16 cellular contexts compared by ENCODE assay signal in the genomic region with DNA sequence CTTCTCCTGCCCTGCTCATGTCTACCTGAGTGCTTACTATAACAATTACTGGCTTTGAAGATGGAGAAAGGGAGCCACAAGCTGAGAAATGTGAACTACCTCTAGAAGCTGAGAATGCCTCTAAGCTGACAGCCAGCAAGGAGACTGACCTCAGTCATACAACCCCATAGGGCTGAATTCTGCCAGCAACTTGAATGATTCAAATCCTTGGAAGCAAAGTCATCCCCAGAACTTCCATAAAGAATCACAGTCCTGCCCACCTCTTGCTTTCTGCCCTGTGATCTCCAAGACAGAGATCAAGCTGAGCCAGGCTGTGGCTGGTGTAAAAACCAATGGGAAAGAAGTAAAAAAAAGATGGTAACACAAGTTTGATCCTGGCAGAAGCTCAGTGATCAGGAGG.
"Had no signal": no experiment of that assay in that cellular context is flagged by ENCODE, and none has a peak within 500 bp of the region (broad histone marks: within the 10 kb centered on the region; RNA-seq: fewer than 3 reads in every experiment).

No MANE protein-coding gene starts in this region.

- H3K27me3 ChIP-seq: gastroesophageal sphincter, neutrophil had no signal

- H3K4me3 ChIP-seq: gastroesophageal sphincter had no signal

- H3K4me1 ChIP-seq: gastroesophageal sphincter had no signal

- ATAC-seq: esophagus mucosa; gastroesophageal sphincter; left lobe of liver; naive thymus-derived CD4-positive, alpha-beta T cell; right cardiac atrium had no signal

- H3K27ac ChIP-seq: gastroesophageal sphincter, neutrophil had no signal

- H3K9me3 ChIP-seq: neutrophil had no signal

- H3K36me3 ChIP-seq: gastroesophageal sphincter, neutrophil had no signal

- DNase-seq: cortex of kidney; effector memory CD4-positive, alpha-beta T cell; glutamatergic neuron; islet precursor cell; mammary epithelial cell; naive thymus-derived CD4-positive, alpha-beta T cell; posterior cingulate gyrus; right cardiac atrium; small intestine; stimulated activated CD4-positive, alpha-beta T cell treated with anti-CD3 and anti-CD28 coated beads, Interleukin-12 subunit alpha, Interleukin-12 subunit beta, amount 100 ng/mL, for 4 hours; stimulated activated naive CD4-positive, alpha-beta T cell treated with Interleukin-2 at 50 U/mL for 16 hours; trophoblast cell had no signal
